In genomic region chr18:41752826-41753225, GRCh38 we compare ENCODE assay signal across 23 cellular contexts.
A peak's percentile ranks its signal among the peaks of the same experiment; 100 is the strongest.
DNase-seq lines count a peak whose midpoint lies in the region; ATAC-seq and TF ChIP-seq lines count a peak whose summit lies in the region.
"Had no signal": no experiment of that assay in that cellular context is flagged by ENCODE, and none has a peak within 500 bp of the region (broad histone marks: within the 10 kb centered on the region; RNA-seq: fewer than 3 reads in every experiment).

No MANE protein-coding gene starts in this region.

- no peak overlapping the region for H2BK15ac ChIP-seq in H9 (ENCODE audit: low read depth, low read length)

- H3K14ac ChIP-seq in H9 (ENCODE audit: insufficient read depth, low read length), result no peak overlapping the region

- no peak overlapping the region for H3K4me3 Mint-ChIP-seq in H9
- no peak overlapping the region for H3K4me3 Mint-ChIP-seq in activated naive CD8-positive, alpha-beta T cell treated with anti-CD3 and anti-CD28 coated beads for 36 hours
- H3K4me3 Mint-ChIP-seq: B cell; CD4-positive, alpha-beta T cell; CD8-positive, alpha-beta T cell had no signal

- H2BK12ac ChIP-seq in H9 (ENCODE audit: insufficient read length, low read depth, low read length), result no peak overlapping the region

- no peak overlapping the region for H3K27ac Mint-ChIP-seq in H9
- no peak overlapping the region for H3K27ac Mint-ChIP-seq in activated naive CD8-positive, alpha-beta T cell treated with anti-CD3 and anti-CD28 coated beads for 36 hours
- H3K27ac Mint-ChIP-seq: B cell; CD4-positive, alpha-beta T cell; CD8-positive, alpha-beta T cell had no signal

- no peaks in the 10 kb centered on the region for H4K20me1 ChIP-seq in H9 (ENCODE audit: control insufficient read depth, insufficient read depth, insufficient read length)
- H4K20me1 ChIP-seq: BLaER1 treated with 17β-estradiol and CSF1 and Interleukin-3, amounts not matched to agents 10 nM and 100 nM had no signal

- H3K23me2 ChIP-seq in H9 (ENCODE audit: insufficient read length, low read depth, low read length, poor library complexity, severe bottlenecking), result no peaks in the 10 kb centered on the region

- no peaks in the 10 kb centered on the region for H3K9me3 Mint-ChIP-seq in H9
- no peaks in the 10 kb centered on the region for H3K9me3 Mint-ChIP-seq in activated naive CD8-positive, alpha-beta T cell treated with anti-CD3 and anti-CD28 coated beads for 36 hours
- H3K9me3 Mint-ChIP-seq: CD4-positive, alpha-beta T cell; CD8-positive, alpha-beta T cell had no signal

- no peak overlapping the region for H3K4me2 ChIP-seq in H9 (ENCODE audit: insufficient read depth, insufficient read length, low read length)
- H3K4me2 ChIP-seq: A549; BLaER1 treated with 17β-estradiol and CSF1 and Interleukin-3, amounts not matched to agents 10 nM and 100 nM had no signal

- H3T11ph ChIP-seq in H9 (ENCODE audit: low read length), result no peak overlapping the region

- H3K4me3 ChIP-seq in RWPE2 (ENCODE audit: severe bottlenecking) (no peak overlapping the region), epithelial cell of esophagus (ENCODE audit: low read length) (no peak overlapping the region)
- H3K4me3 ChIP-seq: A549; BLaER1 treated with 17β-estradiol and CSF1 and Interleukin-3, amounts not matched to agents 10 nM and 100 nM; GM12878 had no signal

- H3K79me2 ChIP-seq in H9 (ENCODE audit: insufficient read depth, low read length), result no peaks in the 10 kb centered on the region

- H4K5ac ChIP-seq in H9 (ENCODE audit: insufficient read length, low read depth, low read length), result no peak overlapping the region

- H3K36me3 ChIP-seq in RWPE2 (ENCODE audit: low read depth), result no peaks in the 10 kb centered on the region
- H3K36me3 ChIP-seq: BLaER1 treated with 17β-estradiol and CSF1 and Interleukin-3, amounts not matched to agents 10 nM and 100 nM had no signal

- no peak overlapping the region for H3K9ac ChIP-seq in H9 (ENCODE audit: extremely low read depth, insufficient read length, low read length)
- H3K9ac ChIP-seq: BLaER1 treated with 17β-estradiol and CSF1 and Interleukin-3, amounts not matched to agents 10 nM and 100 nM had no signal

- no peak overlapping the region for H3K23ac ChIP-seq in H9 (ENCODE audit: insufficient read length, low read depth, low read length)

- no peaks in the 10 kb centered on the region for H3K79me1 ChIP-seq in H9 (ENCODE audit: insufficient read depth, low read depth, low read length, poor library complexity, severe bottlenecking)

- TF ChIP-seq CTCF in H9 (conservative IDR thresholded peaks at IDR 0.05) (no peak), RWPE2 (IDR thresholded peaks at IDR 0.05; ENCODE audit: poor library complexity, severe bottlenecking) (no peak), epithelial cell of esophagus (IDR thresholded peaks at IDR 0.05; ENCODE audit: insufficient read depth, low read depth, low read length, missing control alignments) (no peak), foreskin keratinocyte (conservative IDR thresholded peaks at IDR 0.05) (no peak)

- no peak overlapping the region for H4K8ac ChIP-seq in H9 (replicated peaks; ENCODE audit: insufficient read length, low read depth, low read length)

- no peak overlapping the region for H2BK120ac ChIP-seq in H9 (ENCODE audit: low read depth, low read length, poor library complexity, severe bottlenecking)

- H3K9me3 ChIP-seq in H9 (ENCODE audit: control insufficient read depth, low read depth, low read length) (no peaks in the 10 kb centered on the region), RWPE2 (ENCODE audit: severe bottlenecking) (no peaks in the 10 kb centered on the region)
- H3K9me3 ChIP-seq: A549; BLaER1 treated with 17β-estradiol and CSF1 and Interleukin-3, amounts not matched to agents 10 nM and 100 nM had no signal

- H3K18ac ChIP-seq in H9 (ENCODE audit: insufficient read length, low read depth, low read length), result no peak overlapping the region

- H2AFZ ChIP-seq in H9 (ENCODE audit: low read length), result no peak overlapping the region

- DNase-seq in H9 (no peak), RWPE2 (ENCODE audit: low spot score) (no peak), epithelial cell of esophagus (ENCODE audit: low read depth) (peak; percentile 62), foreskin keratinocyte (peak; percentile 58 to 78), islet precursor cell (no peak)
- DNase-seq in activated effector memory CD4-positive, alpha-beta T cell treated with Interleukin-2 at 50 U/mL for 16 hours, result no peak
- no peak for DNase-seq in activated naive CD8-positive, alpha-beta T cell treated with anti-CD3 and anti-CD28 coated beads for 36 hours
- DNase-seq: AML-193; CD4-positive, alpha-beta T cell; CD8-positive, alpha-beta T cell; DMS 273 treated with DMSO at 0.1 percent for 48 hours; DMS153; DMS53; DMS79; DND-41; EL; GDM1 had no signal

- H3K4me1 ChIP-seq in H9 (ENCODE audit: insufficient read depth, low read length), result no peaks in the 10 kb centered on the region
- H3K4me1 ChIP-seq in RWPE2 (ENCODE audit: insufficient read depth, poor library complexity, severe bottlenecking), result peaks cover 32% of the 10 kb centered on the region
- peaks cover 23% of the 10 kb centered on the region for H3K4me1 ChIP-seq in foreskin keratinocyte
- H3K4me1 ChIP-seq: A549 had no signal

- H2AK5ac ChIP-seq in H9 (ENCODE audit: insufficient read length, low read length), result no peak overlapping the region

- H3K4me1 Mint-ChIP-seq in H9, result peaks cover 10 to 17% of the 10 kb centered on the region in 2 experiments
- no peaks in the 10 kb centered on the region for H3K4me1 Mint-ChIP-seq in activated naive CD8-positive, alpha-beta T cell treated with anti-CD3 and anti-CD28 coated beads for 36 hours
- H3K4me1 Mint-ChIP-seq: B cell had no signal

- peak overlapping the region; percentile 83 for H2BK20ac ChIP-seq in H9 (ENCODE audit: low read depth, low read length, poor library complexity, severe bottlenecking)

- no peak overlapping the region for H4K91ac ChIP-seq in H9 (ENCODE audit: insufficient read length, low read depth, low read length)

- no peak overlapping the region for H2BK5ac ChIP-seq in H9 (ENCODE audit: insufficient read length, low read length)

- no peak overlapping the region for H3K27ac ChIP-seq in H9 (ENCODE audit: insufficient read length, low read depth, low read length)
- peak overlapping the region; percentile 76 for H3K27ac ChIP-seq in RWPE2 (ENCODE audit: poor library complexity, severe bottlenecking)
- no peak overlapping the region for H3K27ac ChIP-seq in foreskin keratinocyte
- H3K27ac ChIP-seq: 22Rv1; A549; BLaER1 treated with 17β-estradiol and CSF1 and Interleukin-3, amounts not matched to agents 10 nM and 100 nM; C4-2B had no signal

- H3K56ac ChIP-seq in H9 (ENCODE audit: insufficient read length, low read depth, low read length), result no peak overlapping the region

- peak; percentile 50; the same call in 2 of the 3 replicates for ATAC-seq in RWPE2 (ENCODE audit: low read depth)
- no peak for ATAC-seq in foreskin keratinocyte
- ATAC-seq: A549; CD8-positive, alpha-beta T cell; GM12878 had no signal

- H3K4ac ChIP-seq in H9 (ENCODE audit: low read depth, low read length), result no peak overlapping the region

- H3K27me3 Mint-ChIP-seq in H9 (ENCODE audit: low read depth), result no peaks in the 10 kb centered on the region
- H3K27me3 Mint-ChIP-seq in activated naive CD8-positive, alpha-beta T cell treated with anti-CD3 and anti-CD28 coated beads for 36 hours, result no peaks in the 10 kb centered on the region
- H3K27me3 Mint-ChIP-seq: B cell; CD4-positive, alpha-beta T cell had no signal

- no peaks in the 10 kb centered on the region for H3K27me3 ChIP-seq in H9 (ENCODE audit: insufficient read depth, low read length)
- no peaks in the 10 kb centered on the region for H3K27me3 ChIP-seq in RWPE2 (ENCODE audit: insufficient read depth, poor library complexity, severe bottlenecking)
- no peaks in the 10 kb centered on the region for H3K27me3 ChIP-seq in foreskin keratinocyte
- H3K27me3 ChIP-seq: BLaER1 treated with 17β-estradiol and CSF1 and Interleukin-3, amounts not matched to agents 10 nM and 100 nM had no signal

- H3K36me3 Mint-ChIP-seq in H9 (ENCODE audit: insufficient read depth in 1 of 3, low read depth in 3 of 3), result no peaks in the 10 kb centered on the region
- no peaks in the 10 kb centered on the region for H3K36me3 Mint-ChIP-seq in activated naive CD8-positive, alpha-beta T cell treated with anti-CD3 and anti-CD28 coated beads for 36 hours
- H3K36me3 Mint-ChIP-seq: CD8-positive, alpha-beta T cell had no signal

- WGBS in H9 (ENCODE audit: extremely low coverage, insufficient read length, low lambda C conversion rate), result no CpG with 5 or more reads among the region's 6 CpGs

Comparison
In these comparisons a context has a peak if more than half of its experiments do, and no peak if none do; other contexts are left out.
1. DNase-seq: peak in epithelial cell of esophagus (single experiment) and foreskin keratinocyte (2 of 2); none in H9 (single experiment), RWPE2 (single experiment), activated effector memory CD4-positive, alpha-beta T cell treated with Interleukin-2 at 50 U/mL for 16 hours (single experiment), activated naive CD8-positive, alpha-beta T cell treated with anti-CD3 and anti-CD28 coated beads for 36 hours (single experiment) and islet precursor cell (single experiment).